Comparison of ENCODE assay signal across 8 cellular contexts in the genomic region with DNA sequence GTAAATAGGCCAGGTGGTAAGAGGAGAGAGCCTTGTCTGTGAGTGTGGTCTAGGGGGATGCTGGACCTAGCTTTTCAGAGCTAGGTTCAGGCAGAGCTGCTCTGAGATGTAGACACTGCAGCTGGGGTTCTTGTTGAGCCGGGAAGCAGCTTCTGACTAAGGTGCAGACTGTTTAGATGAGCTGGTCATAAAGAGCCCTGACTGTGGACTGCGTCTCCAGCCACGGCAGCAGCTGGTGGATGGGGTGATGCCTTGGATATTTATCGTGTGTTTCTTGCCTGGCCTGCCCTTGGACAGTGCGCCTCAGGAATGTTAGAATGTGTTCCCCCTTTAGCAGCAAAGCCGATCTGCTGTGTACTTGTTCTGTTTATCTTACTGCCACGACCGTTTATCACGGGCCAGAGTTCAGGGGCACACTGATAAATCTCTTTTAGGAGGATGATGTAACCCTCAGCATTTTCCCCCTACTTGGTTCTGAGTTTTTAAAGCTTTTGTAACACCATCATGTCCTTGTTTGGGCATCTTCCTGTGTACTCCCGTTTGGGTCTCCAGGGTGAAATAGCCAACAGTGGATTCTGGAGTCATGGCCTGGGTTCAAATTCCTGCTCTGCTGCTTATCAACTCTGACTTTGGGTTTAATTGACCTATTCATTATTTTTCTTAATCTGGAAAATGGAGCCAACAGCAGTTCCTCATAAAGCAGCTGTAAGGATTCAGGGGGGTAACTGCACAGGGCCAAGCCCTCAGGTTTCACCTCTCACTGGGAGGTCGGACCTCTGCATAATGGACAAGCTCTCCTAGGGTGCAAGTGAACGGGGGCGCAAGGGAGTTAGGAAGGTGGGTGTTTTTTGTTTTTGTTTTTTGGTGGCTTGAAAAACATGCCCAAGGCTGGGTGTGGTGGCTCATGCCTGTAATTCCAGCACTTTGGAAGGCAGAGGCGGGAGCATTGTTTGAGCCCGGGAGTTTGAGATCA. TPM values are rescaled to one million over a fixed set of nuclear protein-coding genes. Genes with fewer than 3 reads are reported as not detected.
DNase-seq lines count a peak whose midpoint lies in the region; ATAC-seq and TF ChIP-seq lines count a peak whose summit lies in the region.

No MANE protein-coding gene starts in this region.

- H3K9me3 ChIP-seq in HUES64 (ENCODE audit: insufficient read depth, low read depth, low read length) (no peaks in the 10 kb centered on the region), iPS-20b (ENCODE audit: insufficient read depth, low read depth, low read length) (no peaks in the 10 kb centered on the region), testis (no peaks in the 10 kb centered on the region)

- DNase-seq in amniotic stem cell (lab: John Stamatoyannopoulos, UW) (peak; percentile 73), testis (peak; percentile 81)

- no peak for TF ChIP-seq POLR2A in testis (IDR thresholded peaks at IDR 0.05)

- no peak overlapping the region for H3K4me3 ChIP-seq in HUES64 (ENCODE audit: low read length)
- H3K4me3 ChIP-seq in iPS-20b (ENCODE audit: low read length) = no peak overlapping the region
- H3K4me3 ChIP-seq in testis = no peak overlapping the region

- peaks cover 49% of the 10 kb centered on the region for H3K4me1 ChIP-seq in HUES64 (ENCODE audit: insufficient read depth, low read length)
- peaks cover 38% of the 10 kb centered on the region for H3K4me1 ChIP-seq in iPS-20b (ENCODE audit: insufficient read depth, low read length)
- H3K4me1 ChIP-seq in testis = peaks cover 41% of the 10 kb centered on the region

- no peak for TF ChIP-seq CTCF in testis (IDR thresholded peaks at IDR 0.05)

- H3K36me3 ChIP-seq in HUES64 (ENCODE audit: insufficient read depth, low read length) (no peaks in the 10 kb centered on the region), iPS-20b (ENCODE audit: insufficient read depth, low read depth, low read length) (no peaks in the 10 kb centered on the region), testis (ENCODE audit: low read depth, missing control alignments) (no peaks in the 10 kb centered on the region)

- ATAC-seq in GM18511 (IDR thresholded peaks at IDR 0.05; ENCODE audit: unreplicated experiment) (no peak), GM21576 (IDR thresholded peaks at IDR 0.05; ENCODE audit: unreplicated experiment) (no peak), HG02759 (IDR thresholded peaks at IDR 0.05; ENCODE audit: unreplicated experiment) (no peak), HG02623 (IDR thresholded peaks at IDR 0.05; ENCODE audit: unreplicated experiment) (no peak)

- H3K9ac ChIP-seq in HUES64 (ENCODE audit: low read depth, low read length) (no peak overlapping the region), iPS-20b (ENCODE audit: low read depth, low read length) (peak overlapping the region; percentile 54)

- H3K27me3 ChIP-seq in HUES64 (ENCODE audit: insufficient read depth, low read length) = no peaks in the 10 kb centered on the region
- H3K27me3 ChIP-seq in iPS-20b (ENCODE audit: insufficient read depth, low read length) = no peaks in the 10 kb centered on the region
- no peaks in the 10 kb centered on the region for H3K27me3 ChIP-seq in testis

- intact Hi-C loops in testis (cut with DNase I; ENCODE audit: low total_unique reads) = no loop called here

- peak overlapping the region; percentile 27 for H3K27ac ChIP-seq in HUES64 (ENCODE audit: low read depth, low read length)
- no peak overlapping the region for H3K27ac ChIP-seq in iPS-20b (ENCODE audit: low read length)
- H3K27ac ChIP-seq in testis = peak overlapping the region; percentile 45 to 65

- 76% methylated on average over 15 of the region's 15 CpGs for WGBS in HUES64
- WGBS in testis, 2 donors = 43 to 46% methylated on average over 15 of the region's 15 CpGs

RNA-seq across cellular contexts. Expression of gene FLNB, which starts 51.4 kb away (rescaled TPM):
- 33.5 TPM for polyA plus RNA-seq in HUES64 (2013, experiment 1 of 2)
- 39.4 TPM for polyA plus RNA-seq in HUES64 (2013, experiment 2 of 2)
- 100 to 1,000 TPM; 166 to 199 TPM for total RNA-seq in testis
- 105 TPM for polyA plus RNA-seq in testis (ENCODE audit: insufficient read depth, low read depth, low replicate concordance)
